In the genomic region with DNA sequence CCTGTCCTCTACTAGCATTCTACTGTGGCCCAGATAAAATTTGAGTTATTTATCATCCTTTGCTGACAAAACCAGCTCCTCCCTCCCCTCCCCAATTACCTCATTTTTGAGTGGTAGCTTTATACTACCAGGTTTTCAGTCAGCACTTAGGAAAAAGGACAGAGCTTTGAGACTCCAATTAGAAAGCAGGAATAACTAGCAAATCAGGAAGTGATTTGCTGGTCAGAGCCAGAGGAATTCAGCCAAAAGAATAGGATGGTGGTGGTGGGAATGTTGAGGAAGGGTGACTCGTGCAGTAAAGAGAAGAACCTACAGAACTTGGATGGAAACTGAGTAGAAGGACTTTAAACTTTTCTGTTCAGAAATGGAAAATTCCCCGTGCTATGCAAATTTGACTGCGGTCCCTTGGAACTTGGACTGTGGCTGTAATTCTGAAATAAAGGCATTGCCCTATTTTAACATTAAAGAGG, we compare ENCODE assay signal across 8 cellular contexts. TPM values are rescaled to one million over a fixed set of nuclear protein-coding genes. Genes with fewer than 3 reads are reported as not detected.
DNase-seq lines count a peak whose midpoint lies in the region; ATAC-seq and TF ChIP-seq lines count a peak whose summit lies in the region.
"Had no signal": no experiment of that assay in that cellular context is flagged by ENCODE, and none has a peak within 500 bp of the region (broad histone marks: within the 10 kb centered on the region; RNA-seq: fewer than 3 reads in every experiment).

No MANE protein-coding gene starts in this region.

- WGBS in lower leg skin, 2 donors: 49 to 53% methylated on average over 3 of the region's 3 CpGs

- no peak for TF ChIP-seq CTCF in HCT116 (IDR thresholded peaks at IDR 0.05 in 2 of 3, conservative IDR thresholded peaks at IDR 0.05 in 1 of 3; ENCODE audit: borderline replicate concordance in 1 of 3, insufficient read depth in 1 of 3, low read depth in 2 of 3, low read length in 2 of 3)
- TF ChIP-seq CTCF in fibroblast of pulmonary artery (IDR thresholded peaks at IDR 0.05; ENCODE audit: low read length, missing control alignments): no peak
- no peak for TF ChIP-seq CTCF in lower leg skin (IDR thresholded peaks at IDR 0.05)

- H3K27me3 ChIP-seq in HCT116 (ENCODE audit: insufficient read depth, low read length): no peaks in the 10 kb centered on the region
- H3K27me3 ChIP-seq in skeletal muscle satellite cell (ENCODE audit: control insufficient read depth, insufficient read depth, low read length): no peaks in the 10 kb centered on the region

- H3K4me1 ChIP-seq in HCT116 (ENCODE audit: control insufficient read depth in 1 of 2, insufficient read depth in 2 of 2, low read length in 2 of 2) (peaks cover 42 to 62% of the 10 kb centered on the region in 2 experiments), skeletal muscle satellite cell (ENCODE audit: control insufficient read depth, insufficient read depth, low read length) (peaks cover 60% of the 10 kb centered on the region)

- peaks cover 5% of the 10 kb centered on the region for H3K36me3 Mint-ChIP-seq in activated CD4-positive, alpha-beta memory T cell treated with anti-CD3 and anti-CD28 coated beads for 36 hours

- POLR2A ChIA-PET in HCT116 (lab: Charles Lee): no interaction called here
- POLR2A ChIA-PET in activated CD4-positive, alpha-beta memory T cell treated with anti-CD3 and anti-CD28 coated beads for 36 hours (lab: Charles Lee): no interaction called here

- H3K9me3 Mint-ChIP-seq in activated CD4-positive, alpha-beta memory T cell treated with anti-CD3 and anti-CD28 coated beads for 36 hours: no peaks in the 10 kb centered on the region

- peaks cover 94% of the 10 kb centered on the region for H3K79me2 ChIP-seq in HCT116 (ENCODE audit: insufficient read depth, low read length)

- BruUV-seq in HCT116 (replicated peaks; lab: Mats Ljungman, UMichigan): no TSS peak

- no peaks in the 10 kb centered on the region for H3K27me3 Mint-ChIP-seq in activated CD4-positive, alpha-beta memory T cell treated with anti-CD3 and anti-CD28 coated beads for 36 hours

- TF ChIP-seq POLR2A in HCT116 (IDR thresholded peaks at IDR 0.05; ENCODE audit: borderline replicate concordance, extremely low read depth, insufficient read depth, insufficient read length) (no peak), lower leg skin (IDR thresholded peaks at IDR 0.05) (no peak)

- no peak overlapping the region for H3K4me3 ChIP-seq in HCT116 (replicated peaks in 1 of 2; ENCODE audit: low read depth in 1 of 2, low read length in 2 of 2)
- H3K4me3 ChIP-seq in fibroblast of pulmonary artery (replicated peaks; ENCODE audit: low read depth, low read length): no peak overlapping the region
- peak overlapping the region; percentile 14 for H3K4me3 ChIP-seq in skeletal muscle satellite cell (ENCODE audit: low read length)
- H3K4me3 ChIP-seq in lower leg skin (ENCODE audit: low read depth, poor library complexity, severe bottlenecking): no peak overlapping the region

- H3K27ac ChIP-seq in HCT116 (ENCODE audit: low read depth, low read length): no peak overlapping the region

- CTCF ChIA-PET in HCT116 (lab: Charles Lee): no interaction called here
- CTCF ChIA-PET in activated CD4-positive, alpha-beta memory T cell treated with anti-CD3 and anti-CD28 coated beads for 36 hours (lab: Charles Lee): interaction anchor here (0.7 to 2.2 kb wide), 4 partner anchors 31 to 401 kb away, joined by 3 to 8 read pairs (median 4); no protein-coding TSS in a partner anchor

- intact Hi-C loops in HCT116 (cut with micrococcal nuclease): no loop called here
- intact Hi-C loops in activated CD4-positive, alpha-beta memory T cell treated with anti-CD3 and anti-CD28 coated beads for 36 hours (cut with micrococcal nuclease): loop anchor here (1.0 kb wide), 1 partner anchor 185 kb away; the partner anchor contains the start of gene TGIF1
- intact Hi-C loops in lower leg skin (cut with DNase I; ENCODE audit: low total_unique reads): no loop called here

- DNase-seq in HCT116 (ENCODE audit: low read depth, low spot score) (no peak), fibroblast of pulmonary artery (ENCODE audit: low read depth) (peak; percentile 53), lower leg skin (ENCODE audit: low spot score in 2 of 2) (no peak), iPS-NIHi11 (ENCODE audit: low spot score) (no peak)
- no peak for DNase-seq in activated CD4-positive, alpha-beta memory T cell treated with anti-CD3 and anti-CD28 coated beads for 36 hours
- DNase-seq: small intestine had no signal

- H3K4me2 ChIP-seq in HCT116 (ENCODE audit: low read length) (peak overlapping the region; percentile 81; the same call in 1 of the 2 replicates), skeletal muscle satellite cell (ENCODE audit: low read length) (peak overlapping the region; percentile 83)

- H3K9me3 ChIP-seq in HCT116 (ENCODE audit: control insufficient read depth in 1 of 2, insufficient read depth in 1 of 2, low read depth in 1 of 2, low read length in 2 of 2) (no peaks in the 10 kb centered on the region), skeletal muscle satellite cell (replicated peaks; ENCODE audit: low read length) (no peaks in the 10 kb centered on the region)

- RAD21 ChIA-PET in HCT116 (lab: Charles Lee; ENCODE audit: low non-redundant PET in 1 of 2, low total read pairs in 2 of 2, uncharacterized antibody in 2 of 2, unreplicated experiment in 2 of 2): no interaction called here

- no peak overlapping the region for H2AFZ ChIP-seq in HCT116 (ENCODE audit: low read depth, low read length, poor library complexity, severe bottlenecking)

- no peaks in the 10 kb centered on the region for H3K36me3 ChIP-seq in HCT116 (ENCODE audit: control insufficient read depth in 1 of 2, insufficient read depth in 2 of 2, low read length in 2 of 2)
- H3K36me3 ChIP-seq in skeletal muscle satellite cell (ENCODE audit: insufficient read depth, low read length): peaks cover 7% of the 10 kb centered on the region

- H3K9ac ChIP-seq in HCT116 (ENCODE audit: low read length) (peak overlapping the region; percentile 7; the same call in 1 of the 2 replicates), skeletal muscle satellite cell (ENCODE audit: low read depth, low read length) (no peak overlapping the region)

- ATAC-seq in HCT116 (no peak), GM18861 (IDR thresholded peaks at IDR 0.05; ENCODE audit: unreplicated experiment) (no peak)

- H3K9me2 ChIP-seq in HCT116 (ENCODE audit: insufficient read depth): no peaks in the 10 kb centered on the region

- TF ChIP-seq RAD21 in HCT116 (IDR thresholded peaks at IDR 0.05; ENCODE audit: low read depth): no peak

- H4K20me1 ChIP-seq in HCT116 (ENCODE audit: insufficient read depth): peaks cover 52% of the 10 kb centered on the region; the same call in 1 of the 2 replicates

- H3K4me1 Mint-ChIP-seq in activated CD4-positive, alpha-beta memory T cell treated with anti-CD3 and anti-CD28 coated beads for 36 hours (ENCODE audit: low read depth): peaks cover 69% of the 10 kb centered on the region

- H3K4me3 Mint-ChIP-seq in activated CD4-positive, alpha-beta memory T cell treated with anti-CD3 and anti-CD28 coated beads for 36 hours: peak overlapping the region; percentile 6

- peak overlapping the region; percentile 72 for H3K27ac Mint-ChIP-seq in activated CD4-positive, alpha-beta memory T cell treated with anti-CD3 and anti-CD28 coated beads for 36 hours

TF ChIP-seq in HCT116, 20 proteins besides CTCF, POLR2A, EP300 and RAD21:
- TF ChIP-seq ATF3 (IDR thresholded peaks at IDR 0.05): no peak
- TF ChIP-seq, protein P1, sequence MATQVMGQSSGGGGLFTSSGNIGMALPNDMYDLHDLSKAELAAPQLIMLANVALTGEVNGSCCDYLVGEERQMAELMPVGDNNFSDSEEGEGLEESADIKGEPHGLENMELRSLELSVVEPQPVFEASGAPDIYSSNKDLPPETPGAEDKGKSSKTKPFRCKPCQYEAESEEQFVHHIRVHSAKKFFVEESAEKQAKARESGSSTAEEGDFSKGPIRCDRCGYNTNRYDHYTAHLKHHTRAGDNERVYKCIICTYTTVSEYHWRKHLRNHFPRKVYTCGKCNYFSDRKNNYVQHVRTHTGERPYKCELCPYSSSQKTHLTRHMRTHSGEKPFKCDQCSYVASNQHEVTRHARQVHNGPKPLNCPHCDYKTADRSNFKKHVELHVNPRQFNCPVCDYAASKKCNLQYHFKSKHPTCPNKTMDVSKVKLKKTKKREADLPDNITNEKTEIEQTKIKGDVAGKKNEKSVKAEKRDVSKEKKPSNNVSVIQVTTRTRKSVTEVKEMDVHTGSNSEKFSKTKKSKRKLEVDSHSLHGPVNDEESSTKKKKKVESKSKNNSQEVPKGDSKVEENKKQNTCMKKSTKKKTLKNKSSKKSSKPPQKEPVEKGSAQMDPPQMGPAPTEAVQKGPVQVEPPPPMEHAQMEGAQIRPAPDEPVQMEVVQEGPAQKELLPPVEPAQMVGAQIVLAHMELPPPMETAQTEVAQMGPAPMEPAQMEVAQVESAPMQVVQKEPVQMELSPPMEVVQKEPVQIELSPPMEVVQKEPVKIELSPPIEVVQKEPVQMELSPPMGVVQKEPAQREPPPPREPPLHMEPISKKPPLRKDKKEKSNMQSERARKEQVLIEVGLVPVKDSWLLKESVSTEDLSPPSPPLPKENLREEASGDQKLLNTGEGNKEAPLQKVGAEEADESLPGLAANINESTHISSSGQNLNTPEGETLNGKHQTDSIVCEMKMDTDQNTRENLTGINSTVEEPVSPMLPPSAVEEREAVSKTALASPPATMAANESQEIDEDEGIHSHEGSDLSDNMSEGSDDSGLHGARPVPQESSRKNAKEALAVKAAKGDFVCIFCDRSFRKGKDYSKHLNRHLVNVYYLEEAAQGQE (IDR thresholded peaks at IDR 0.05; ENCODE audit: low read depth): peak; percentile 40

RNA-seq across cellular contexts. Expression of gene MYL12B, which starts 3.7 kb away (rescaled TPM):
- total RNA-seq in HCT116 (2021; ENCODE audit: unreplicated experiment): 403 TPM
- 450 and 510 TPM in 2 replicates for polyA plus RNA-seq in HCT116 (2012)
- 100 to 1,000 TPM; 335 to 339 TPM for total RNA-seq in activated CD4-positive, alpha-beta memory T cell treated with anti-CD3 and anti-CD28 coated beads for 36 hours
- 294 and 299 TPM in 2 replicates for total RNA-seq in skeletal muscle satellite cell (2012; rRNA removed)
- 100 to 1,000 TPM; 240 to 360 (median 286) TPM for total RNA-seq in lower leg skin

RNA-seq across cellular contexts. Expression of gene MYL12A, which starts 18.0 kb away (rescaled TPM):
- total RNA-seq in HCT116 (2021; ENCODE audit: unreplicated experiment) (314 TPM), lower leg skin (100 to 1,000 TPM; 240 to 337 (median 294) TPM)
- polyA plus RNA-seq in HCT116 (2012): 288 and 353 TPM in 2 replicates
- 100 to 1,000 TPM; 538 to 542 TPM for total RNA-seq in activated CD4-positive, alpha-beta memory T cell treated with anti-CD3 and anti-CD28 coated beads for 36 hours
- 426 and 583 TPM in 2 replicates for total RNA-seq in skeletal muscle satellite cell (2012; rRNA removed)

RNA-seq across cellular contexts. Expression of gene MYOM1, which starts 45.8 kb away (rescaled TPM):
- total RNA-seq in HCT116 (2021; ENCODE audit: unreplicated experiment) (0.52 TPM), lower leg skin (1 to 10 TPM in 3 of 4 donors, under 1 TPM in 1; 0.67 to 2.1 (median 1.5) TPM)
- 0.22 and 0.27 TPM in 2 replicates for polyA plus RNA-seq in HCT116 (2012)
- total RNA-seq in activated CD4-positive, alpha-beta memory T cell treated with anti-CD3 and anti-CD28 coated beads for 36 hours: 1 to 10 TPM in 1 of 2 experiments, under 1 TPM in 1; 0.90 to 1.2 TPM
- total RNA-seq in skeletal muscle satellite cell (2012; rRNA removed): 0.51 and 0.87 TPM in 2 replicates
